ENCODE assay signal across 8 cellular contexts in the genomic region with DNA sequence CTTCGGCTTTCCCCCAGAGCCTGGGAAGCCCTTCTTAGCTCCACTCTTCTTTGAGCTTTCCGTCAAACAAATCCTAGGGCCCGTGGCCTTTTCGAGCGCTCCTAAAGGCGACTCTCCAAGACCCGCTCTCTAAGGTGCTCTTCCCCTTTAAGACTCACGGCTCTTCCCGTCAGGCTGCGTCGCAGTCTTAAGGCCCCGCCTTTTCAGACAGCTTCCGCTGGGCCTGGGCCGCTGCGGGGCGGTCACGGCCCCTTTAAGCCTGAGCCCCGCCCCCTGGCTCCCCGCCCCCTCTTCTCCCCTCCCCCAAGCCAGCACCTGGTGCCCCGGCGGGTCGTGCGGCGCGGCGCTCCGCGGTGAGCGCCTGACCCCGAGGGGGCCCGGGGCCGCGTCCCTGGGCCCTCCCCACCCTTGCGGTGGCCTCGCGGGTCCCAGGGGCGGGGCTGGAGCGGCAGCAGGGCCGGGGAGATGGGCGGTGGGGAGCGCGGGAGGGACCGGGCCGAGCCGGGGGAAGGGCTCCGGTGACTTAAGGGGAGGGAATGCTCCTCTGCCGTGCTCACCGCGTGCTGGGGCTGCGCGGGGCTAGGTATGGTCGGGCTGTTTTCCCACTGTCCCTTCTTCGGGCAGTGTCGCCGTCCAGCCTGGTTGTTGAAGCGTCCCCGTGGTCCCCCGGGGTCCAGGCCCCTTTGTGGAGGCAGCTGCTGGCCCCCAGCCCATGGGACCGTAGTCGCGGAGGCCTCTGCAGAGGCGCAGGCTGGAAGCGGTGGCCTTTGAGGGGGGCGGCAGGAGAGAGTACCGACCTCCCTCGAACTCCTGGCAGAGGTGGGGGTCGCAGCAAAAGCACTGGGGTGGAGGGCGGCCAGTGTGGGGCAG. TPM values are rescaled to one million over a fixed set of nuclear protein-coding genes. Genes with fewer than 3 reads are reported as not detected.
DNase-seq lines count a peak whose midpoint lies in the region; ATAC-seq, FAIRE-seq and TF ChIP-seq lines count a peak whose summit lies in the region.

A gene (plus strand): TSS at position 289 of the 870 bp plus-strand sequence. CDS start 692 bp downstream, outside the sequence.

- no peak for TF ChIP-seq CTCF in ascending aorta (IDR thresholded peaks at IDR 0.05)

- H3K36me3 ChIP-seq in ascending aorta, result peaks cover 0 to 9% of the 10 kb centered on the region in 2 donors

- peak; percentile 74 for FAIRE-seq in urothelium cell line (lab: Jason Lieb, UNC)

- H3K27ac Mint-ChIP-seq in T-helper 2 cell treated with Interferon-gamma antibody and Interleukin-4, amounts not matched to agents 5 μg/mL and 100 μg/mL, for 36 hours, result peak within 1 kb of the TSS; percentile 96

- peaks cover 18% of the 10 kb centered on the region for H3K4me1 Mint-ChIP-seq in T-helper 2 cell treated with Interferon-gamma antibody and Interleukin-4, amounts not matched to agents 5 μg/mL and 100 μg/mL, for 36 hours (ENCODE audit: low read depth)

- intact Hi-C loops in ascending aorta (cut with DNase I) (loop anchor here (10.0 kb wide), 1 partner anchor 125 kb away; a partner anchor contains a TSS), right cardiac atrium (cut with DNase I) (no loop called here)

- WGBS in right cardiac atrium, result under 1% methylated on average over 68 of the region's 68 CpGs

- no peaks in the 10 kb centered on the region for H3K27me3 ChIP-seq in ascending aorta
- H3K27me3 ChIP-seq in right cardiac atrium (ENCODE audit: control insufficient read depth, insufficient read depth), result no peaks in the 10 kb centered on the region

- H3K9me3 Mint-ChIP-seq in T-helper 2 cell treated with Interferon-gamma antibody and Interleukin-4, amounts not matched to agents 5 μg/mL and 100 μg/mL, for 36 hours, result no peaks in the 10 kb centered on the region

- peak; percentile 85 to 90 for DNase-seq in NCI-H187 (lab: John Stamatoyannopoulos, UW)
- DNase-seq in T-helper 2 cell treated with Interferon-gamma antibody and Interleukin-4, amounts not matched to agents 5 μg/mL and 100 μg/mL, for 36 hours (ENCODE audit: low spot score), result peak; percentile 83
- DNase-seq in ascending aorta (ENCODE audit: low spot score in 2 of 2), result peak; percentile 73 to 93
- DNase-seq in right cardiac atrium, result peak; percentile 91 to 96 (median 95)
- DNase-seq in pulmonary artery endothelial cell (ENCODE audit: low read depth, low spot score), result peak; percentile 78
- DNase-seq in urothelium cell line (ENCODE audit: low spot score), result peak; percentile 99

- peak; percentile 93 for ATAC-seq in GM18502 (IDR thresholded peaks at IDR 0.05; ENCODE audit: poor library complexity, unreplicated experiment)
- peak; percentile 96 for ATAC-seq in HG02943 (IDR thresholded peaks at IDR 0.05; ENCODE audit: low read depth, unreplicated experiment)
- ATAC-seq in right cardiac atrium, result peak; percentile 96 to 98

- H3K4me3 Mint-ChIP-seq in T-helper 2 cell treated with Interferon-gamma antibody and Interleukin-4, amounts not matched to agents 5 μg/mL and 100 μg/mL, for 36 hours, result peak within 1 kb of the TSS; percentile 91

- H3K36me3 Mint-ChIP-seq in T-helper 2 cell treated with Interferon-gamma antibody and Interleukin-4, amounts not matched to agents 5 μg/mL and 100 μg/mL, for 36 hours (ENCODE audit: low read depth), result peaks cover 9% of the 10 kb centered on the region

- H3K27ac ChIP-seq in ascending aorta (peak within 1 kb of the TSS; percentile 94 to 98), right cardiac atrium (ENCODE audit: low read length) (peak within 1 kb of the TSS; percentile 95)

- H3K4me1 ChIP-seq in ascending aorta (peaks cover 0 to 11% of the 10 kb centered on the region in 2 donors), right cardiac atrium (ENCODE audit: control insufficient read depth, insufficient read depth, low read length) (peaks cover 5% of the 10 kb centered on the region)

- no peaks in the 10 kb centered on the region for H3K27me3 Mint-ChIP-seq in T-helper 2 cell treated with Interferon-gamma antibody and Interleukin-4, amounts not matched to agents 5 μg/mL and 100 μg/mL, for 36 hours (ENCODE audit: low read depth)

- no peaks in the 10 kb centered on the region for H3K9me3 ChIP-seq in ascending aorta
- no peaks in the 10 kb centered on the region for H3K9me3 ChIP-seq in right cardiac atrium (ENCODE audit: control insufficient read depth, low read length)

- H3K4me3 ChIP-seq in ascending aorta (peak within 1 kb of the TSS; percentile 78 to 86), right cardiac atrium (ENCODE audit: low read length) (peak within 1 kb of the TSS; percentile 90)

RNA-seq across cellular contexts. Expression of the gene that starts here (rescaled TPM):
- total RNA-seq in ascending aorta (61.7 TPM), right cardiac atrium (10 to 100 TPM; 23.5 to 35.2 (median 29.8) TPM), pulmonary artery endothelial cell (28.5 and 31.0 TPM in 2 replicates)
- polyA plus RNA-seq in right cardiac atrium, result 13.0 TPM

Comparison
In these comparisons a context has a peak if more than half of its experiments do, and no peak if none do; other contexts are left out.
1. Peak in every context shown above with its lines: DNase-seq, ATAC-seq, H3K4me3 ChIP-seq and H3K27ac ChIP-seq.